Comparison of ENCODE assay signal across 22 cellular contexts in the genomic region with DNA sequence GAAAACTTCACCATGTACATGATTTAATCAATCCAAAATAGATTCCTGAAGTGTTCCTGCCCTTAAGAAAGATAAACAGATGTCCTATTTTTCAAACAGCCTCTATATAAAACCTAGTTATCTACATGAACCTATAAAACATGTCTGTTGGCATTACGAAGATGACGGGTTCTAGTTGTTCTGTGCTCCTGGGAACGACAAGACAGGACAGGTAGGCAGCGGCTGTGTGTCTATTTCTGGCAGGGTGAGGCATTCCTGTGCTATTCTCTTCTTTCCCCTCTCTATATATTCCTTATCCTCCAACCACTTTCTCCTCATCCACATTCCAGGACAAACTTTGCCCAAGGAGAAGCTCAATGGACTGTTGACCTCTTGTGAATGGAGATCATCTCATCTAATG. TPM values are rescaled to one million over a fixed set of nuclear protein-coding genes. Genes with fewer than 3 reads are reported as not detected.
"Had no signal": no experiment of that assay in that cellular context is flagged by ENCODE, and none has a peak within 500 bp of the region (broad histone marks: within the 10 kb centered on the region; RNA-seq: fewer than 3 reads in every experiment).

No MANE protein-coding gene starts in this region.

- H3K36me3 ChIP-seq: cardiac muscle cell, left lung had no signal

- H3K9me3 Mint-ChIP-seq: WTC11 had no signal

- H3K27me3 ChIP-seq: cardiac muscle cell, SJSA1 had no signal

- H3K27ac ChIP-seq: cardiac muscle cell, left lung, SJSA1 had no signal

- H3K4me1 Mint-ChIP-seq: activated CD4-positive, alpha-beta T cell treated with anti-CD3 and anti-CD28 coated beads for 36 hours; activated naive CD8-positive, alpha-beta T cell treated with anti-CD3 and anti-CD28 coated beads, Interleukin-2, amount 10 ng/mL, durations not matched to agents 7 days and 5 days; memory B cell had no signal

- H3K4me3 ChIP-seq: cardiac muscle cell, left lung, SJSA1 had no signal

- H3K4me3 Mint-ChIP-seq: activated CD4-positive, alpha-beta T cell treated with anti-CD3 and anti-CD28 coated beads for 36 hours; activated naive CD4-positive, alpha-beta T cell treated with anti-CD3 and anti-CD28 coated beads for 36 hours; activated naive CD8-positive, alpha-beta T cell treated with anti-CD3 and anti-CD28 coated beads, Interleukin-2, amount 10 ng/mL, durations not matched to agents 7 days and 5 days; activated T-cell treated with anti-CD3 and anti-CD28 coated beads, Interleukin-2, amount 50 U/mL, for 72 hours; memory B cell; nephron progenitor cell; WTC11 had no signal

- H3K4me1 ChIP-seq: left lung had no signal

- H3K27ac Mint-ChIP-seq: activated CD4-positive, alpha-beta T cell treated with anti-CD3 and anti-CD28 coated beads for 36 hours; activated naive CD4-positive, alpha-beta T cell treated with anti-CD3 and anti-CD28 coated beads for 36 hours; activated naive CD8-positive, alpha-beta T cell treated with anti-CD3 and anti-CD28 coated beads, Interleukin-2, amount 10 ng/mL, durations not matched to agents 7 days and 5 days; activated T-cell treated with anti-CD3 and anti-CD28 coated beads, Interleukin-2, amount 50 U/mL, for 72 hours; memory B cell; nephron progenitor cell; WTC11 had no signal

- ATAC-seq: activated CD4-positive, alpha-beta T cell treated with anti-CD3 and anti-CD28 coated beads for 36 hours; activated T-cell treated with anti-CD3 and anti-CD28 coated beads, Interleukin-2, amount 50 U/mL, for 72 hours; left lung; stimulated activated naive CD8-positive, alpha-beta T cell treated with anti-CD3 and anti-CD28 coated beads, Interleukin-15, Interleukin-2, amounts not matched to agents 100 U/mL and 50 U/mL, for 24 hours; WTC11 had no signal

- DNase-seq: activated CD4-positive, alpha-beta T cell treated with anti-CD3 and anti-CD28 coated beads for 36 hours; activated CD4-positive, alpha-beta T cell treated with anti-CD3 and anti-CD28 coated beads, Interleukin-2, amount 50 U/mL, for 48 hours; activated effector memory CD4-positive, alpha-beta T cell treated with Interleukin-2 at 50 U/mL for 16 hours; activated naive CD4-positive, alpha-beta T cell treated with anti-CD3 and anti-CD28 coated beads for 36 hours; activated naive CD8-positive, alpha-beta T cell treated with anti-CD3 and anti-CD28 coated beads, Interleukin-2, amount 10 ng/mL, durations not matched to agents 7 days and 5 days; activated T-cell treated with anti-CD3 and anti-CD28 coated beads, Interleukin-2, amount 50 U/mL, for 72 hours; amniotic stem cell; effector memory CD4-positive, alpha-beta T cell; kidney; left lung; nephron progenitor cell; posterior cingulate gyrus; retina; stimulated activated CD4-positive, alpha-beta T cell treated with anti-CD3 and anti-CD28 coated beads, Interleukin-12 subunit alpha, Interleukin-12 subunit beta, amount 100 ng/mL, for 4 hours; stimulated activated CD4-positive, alpha-beta T cell treated with anti-CD3 and anti-CD28 coated beads, Interleukin-4, amount 100 ng/mL, for 4 hours; stimulated activated naive CD8-positive, alpha-beta T cell treated with anti-CD3 and anti-CD28 coated beads, Interleukin-15, Interleukin-2, amounts not matched to agents 100 U/mL and 50 U/mL, for 24 hours; T-helper 9 cell had no signal

- H3K36me3 Mint-ChIP-seq: activated naive CD8-positive, alpha-beta T cell treated with anti-CD3 and anti-CD28 coated beads, Interleukin-2, amount 10 ng/mL, durations not matched to agents 7 days and 5 days had no signal

RNA-seq across cellular contexts. Expression of a gene that starts 6.1 kb away (rescaled TPM):
- total RNA-seq: activated CD8-positive, alpha-beta memory T cell treated with anti-CD3 and anti-CD28 coated beads for 36 hours; activated naive CD8-positive, alpha-beta T cell treated with anti-CD3 and anti-CD28 coated beads, Interleukin-2, amount 10 ng/mL, durations not matched to agents 7 days and 5 days had no signal
